8 cellular contexts compared by ENCODE assay signal in genomic region chr9:110183208-110184145, GRCh38.
DNase-seq lines count a peak whose midpoint lies in the region; ATAC-seq lines count a peak whose summit lies in the region.

No MANE protein-coding gene starts in this region.

- peak; percentile 60 for DNase-seq in AG08396 (ENCODE audit: low spot score)
- DNase-seq in NCI-H345 (lab: John Stamatoyannopoulos, UW) = peak; percentile 70
- peak; percentile 38 for DNase-seq in activated CD4-positive, CD25-positive, alpha-beta regulatory T cell treated with anti-CD3 and anti-CD28 coated beads, Interleukin-2, amount 50 U/mL, for 72 hours
- peak; percentile 27 for DNase-seq in effector CD4-positive, alpha-beta T cell
- peak; percentile 78 for DNase-seq in medulla oblongata (ENCODE audit: extremely low spot score)
- peak; percentile 70 for DNase-seq in stimulated activated CD8-positive, alpha-beta memory T cell treated with anti-CD3 and anti-CD28 coated beads, Interleukin-4, amount 100 ng/mL, for 48 hours

- ATAC-seq in GM18511 (IDR thresholded peaks at IDR 0.05; ENCODE audit: unreplicated experiment) = peak; percentile 81
- ATAC-seq in HG03095 (IDR thresholded peaks at IDR 0.05; ENCODE audit: unreplicated experiment) = peak; percentile 87

Comparison
In these comparisons a context has a peak if more than half of its experiments do, and no peak if none do; other contexts are left out.
1. Peak in every context shown above with its lines: DNase-seq and ATAC-seq.
2. DNase-seq: peak in every context shown above with its lines; median percentile 78 in medulla oblongata; 70 in NCI-H345; 70 in stimulated activated CD8-positive, alpha-beta memory T cell treated with anti-CD3 and anti-CD28 coated beads, Interleukin-4, amount 100 ng/mL, for 48 hours; 60 in AG08396; 38 in activated CD4-positive, CD25-positive, alpha-beta regulatory T cell treated with anti-CD3 and anti-CD28 coated beads, Interleukin-2, amount 50 U/mL, for 72 hours; 27 in effector CD4-positive, alpha-beta T cell.